8 cellular contexts compared by ENCODE assay signal in the genomic region with DNA sequence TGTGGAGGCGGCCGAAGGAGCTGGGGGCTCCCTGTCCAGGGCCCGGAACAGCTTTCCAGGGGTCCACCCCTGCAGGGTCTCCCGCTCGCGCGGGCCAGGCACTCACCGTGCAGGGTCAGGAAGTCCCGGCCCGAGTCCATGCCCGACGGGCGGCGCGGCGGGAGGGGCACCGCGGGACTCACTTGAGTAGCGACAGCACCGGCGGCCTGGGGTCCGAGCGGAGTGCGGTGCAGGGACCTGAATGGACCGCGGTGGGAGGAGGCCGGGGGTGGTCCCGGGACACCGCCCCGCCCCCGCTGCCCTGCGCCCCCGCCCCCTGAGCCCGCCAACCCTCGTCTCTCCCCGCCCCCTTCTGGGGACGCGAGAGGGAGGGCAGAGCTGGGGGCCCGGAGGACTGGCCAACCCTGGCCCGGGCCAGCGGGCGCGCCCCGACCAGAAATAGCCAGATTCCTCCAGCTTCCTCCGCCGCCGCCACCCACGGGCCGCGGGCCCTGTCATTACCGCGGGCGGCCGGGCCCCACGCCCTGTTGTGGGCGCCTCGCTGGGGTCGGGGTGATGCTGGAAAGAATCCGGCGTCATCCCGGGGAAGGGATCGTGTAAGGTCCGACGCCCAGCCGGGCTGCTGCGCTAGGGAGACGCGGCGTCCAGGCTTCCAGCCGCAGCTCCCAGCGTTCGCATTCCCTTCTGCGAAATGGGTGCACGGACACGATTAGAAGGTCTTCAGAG. TPM values are rescaled to one million over a fixed set of nuclear protein-coding genes. Genes with fewer than 3 reads are reported as not detected.
A peak's percentile ranks its signal among the peaks of the same experiment; 100 is the strongest.
DNase-seq lines count a peak whose midpoint lies in the region; ATAC-seq and TF ChIP-seq lines count a peak whose summit lies in the region.

TSS of gene PLCD1 (minus strand) at position 243 of the 726 bp plus-strand sequence. CDS start at position 140, 103 bp downstream.

- POLR2A ChIA-PET in HEK293 (lab: Yijun Ruan, JAX): no interaction called here

- peak; percentile 64 to 73 for ATAC-seq in lower lobe of right lung
- no peak for ATAC-seq in stimulated activated naive CD8-positive, alpha-beta T cell treated with anti-CD3 and anti-CD28 coated beads, Interleukin-15, amount 100 ng/mL, for 72 hours

- H3K36me3 Mint-ChIP-seq in activated CD4-positive, alpha-beta T cell treated with anti-CD3 and anti-CD28 coated beads, Interleukin-2, amount 10 ng/mL, durations not matched to agents 24 days and 14 days (ENCODE audit: low read depth): no peaks in the 10 kb centered on the region

- DNase-seq in activated CD4-positive, alpha-beta T cell treated with anti-CD3 and anti-CD28 coated beads, Interleukin-2, amount 10 ng/mL, durations not matched to agents 24 days and 14 days: peak; percentile 83
- DNase-seq in lower lobe of right lung (peak; percentile 85), RKO (ENCODE audit: low spot score) (no peak), NCI-H1417 (lab: John Stamatoyannopoulos, UW) (no peak), NCI-H2171 treated with DMSO at 0.1 percent for 48 hours (lab: John Stamatoyannopoulos, UW) (no peak)
- DNase-seq in stimulated activated naive CD8-positive, alpha-beta T cell treated with anti-CD3 and anti-CD28 coated beads, Interleukin-15, amount 100 ng/mL, for 72 hours: peak in 1 of 2 donors; percentile 31

- H3K4me3 ChIP-seq in HEK293 (ENCODE audit: low read depth, low read length): peak within 1 kb of the TSS; percentile 18
- peak within 1 kb of the TSS; percentile 81 for H3K4me3 ChIP-seq in lower lobe of right lung

- H3K27me3 Mint-ChIP-seq in activated CD4-positive, alpha-beta T cell treated with anti-CD3 and anti-CD28 coated beads, Interleukin-2, amount 10 ng/mL, durations not matched to agents 24 days and 14 days: peaks cover 27% of the 10 kb centered on the region
- peaks cover 61% of the 10 kb centered on the region for H3K27me3 Mint-ChIP-seq in stimulated activated naive CD8-positive, alpha-beta T cell treated with anti-CD3 and anti-CD28 coated beads, Interleukin-15, amount 100 ng/mL, for 72 hours

- CTCF ChIA-PET in HEK293 (lab: Yijun Ruan, JAX): interaction anchor here (0.6 kb wide), 1 partner anchor 1685 kb away, joined by 3 read pairs; no protein-coding TSS in a partner anchor

- no peaks in the 10 kb centered on the region for H3K4me1 ChIP-seq in HEK293 (ENCODE audit: control insufficient read depth, insufficient read depth, low read length)
- peaks cover 44% of the 10 kb centered on the region for H3K4me1 ChIP-seq in lower lobe of right lung

- H3K36me3 ChIP-seq in HEK293 (ENCODE audit: control insufficient read depth in 2 of 2, insufficient read depth in 1 of 2, low read length in 2 of 2): no peaks in the 10 kb centered on the region
- no peaks in the 10 kb centered on the region for H3K36me3 ChIP-seq in lower lobe of right lung

- peaks cover 31% of the 10 kb centered on the region for H3K4me1 Mint-ChIP-seq in activated CD4-positive, alpha-beta T cell treated with anti-CD3 and anti-CD28 coated beads, Interleukin-2, amount 10 ng/mL, durations not matched to agents 24 days and 14 days
- peaks cover 37% of the 10 kb centered on the region for H3K4me1 Mint-ChIP-seq in stimulated activated naive CD8-positive, alpha-beta T cell treated with anti-CD3 and anti-CD28 coated beads, Interleukin-15, amount 100 ng/mL, for 72 hours

- TF ChIP-seq CTCF in HEK293 (tag by site-specific recombination; IDR thresholded peaks at IDR 0.05) (no peak), lower lobe of right lung (IDR thresholded peaks at IDR 0.05) (no peak)

- intact Hi-C loops in activated CD4-positive, alpha-beta T cell treated with anti-CD3 and anti-CD28 coated beads, Interleukin-2, amount 10 ng/mL, durations not matched to agents 24 days and 14 days (cut with micrococcal nuclease): loop anchor here (1.0 kb wide), 1 partner anchor 9 kb away; no protein-coding TSS in a partner anchor
- intact Hi-C loops in lower lobe of right lung (cut with DNase I): no loop called here

- no peak within 1 kb of the TSS for H3K27ac Mint-ChIP-seq in activated CD4-positive, alpha-beta T cell treated with anti-CD3 and anti-CD28 coated beads, Interleukin-2, amount 10 ng/mL, durations not matched to agents 24 days and 14 days
- H3K27ac Mint-ChIP-seq in stimulated activated naive CD8-positive, alpha-beta T cell treated with anti-CD3 and anti-CD28 coated beads, Interleukin-15, amount 100 ng/mL, for 72 hours: no peak within 1 kb of the TSS

- peak within 1 kb of the TSS; percentile 48 for H3K4me3 Mint-ChIP-seq in activated CD4-positive, alpha-beta T cell treated with anti-CD3 and anti-CD28 coated beads, Interleukin-2, amount 10 ng/mL, durations not matched to agents 24 days and 14 days
- H3K4me3 Mint-ChIP-seq in stimulated activated naive CD8-positive, alpha-beta T cell treated with anti-CD3 and anti-CD28 coated beads, Interleukin-15, amount 100 ng/mL, for 72 hours: peak within 1 kb of the TSS; percentile 40 to 66

- H3K9me3 Mint-ChIP-seq in activated CD4-positive, alpha-beta T cell treated with anti-CD3 and anti-CD28 coated beads, Interleukin-2, amount 10 ng/mL, durations not matched to agents 24 days and 14 days: no peaks in the 10 kb centered on the region
- H3K9me3 Mint-ChIP-seq in stimulated activated naive CD8-positive, alpha-beta T cell treated with anti-CD3 and anti-CD28 coated beads, Interleukin-15, amount 100 ng/mL, for 72 hours: no peaks in the 10 kb centered on the region

- no peaks in the 10 kb centered on the region for H3K9me3 ChIP-seq in HEK293 (ENCODE audit: control insufficient read depth, insufficient read depth, low read depth, low read length)
- no peaks in the 10 kb centered on the region for H3K9me3 ChIP-seq in lower lobe of right lung

- in situ Hi-C loops in endometrial microvascular endothelial cells (cut with HindIII; ENCODE audit: inconsistent ontology term, low pct_unique_long_range_greater_than_20kb, low sequenced_read_pairs): no loop called here

- H3K27me3 ChIP-seq in lower lobe of right lung (ENCODE audit: low read depth): no peaks in the 10 kb centered on the region

- H3K27ac ChIP-seq in HEK293 (ENCODE audit: extremely low read depth, low read depth, low read length) (no peak within 1 kb of the TSS), lower lobe of right lung (peak within 1 kb of the TSS; percentile 88)

TF ChIP-seq in HEK293, 187 proteins besides CTCF, POLR2A, EP300 and RAD21 (continues in another document):
- TF ChIP-seq GFI1B (tag by site-specific recombination; IDR thresholded peaks at IDR 0.05): no peak
- TF ChIP-seq ZNF830 (tag by site-specific recombination; IDR thresholded peaks at IDR 0.05; ENCODE audit: low read depth): no peak
- TF ChIP-seq ZNF324 (tag by site-specific recombination; IDR thresholded peaks at IDR 0.05): no peak
- TF ChIP-seq HOXA7 (CRISPR knock-in tag; IDR thresholded peaks at IDR 0.05; ENCODE audit: borderline replicate concordance): no peak
- no peak for TF ChIP-seq ZBTB49 (tag by site-specific recombination; IDR thresholded peaks at IDR 0.05; ENCODE audit: low read depth)
- no peak for TF ChIP-seq ZBTB44 (tag by site-specific recombination; IDR thresholded peaks at IDR 0.05)
- no peak for TF ChIP-seq GLIS1 (tag by site-specific recombination; IDR thresholded peaks at IDR 0.05)

RNA-seq across cellular contexts. Expression of gene PLCD1, which starts in this region (rescaled TPM):
- 4.1 and 4.2 TPM in 2 replicates for total RNA-seq in activated CD4-positive, alpha-beta T cell treated with anti-CD3 and anti-CD28 coated beads, Interleukin-2, amount 10 ng/mL, durations not matched to agents 24 days and 14 days
- total RNA-seq in endometrial microvascular endothelial cells (ENCODE audit: inconsistent ontology term): 10.1 TPM
- 30.1 TPM for total RNA-seq in lower lobe of right lung

Comparison
In these comparisons a context has a peak if more than half of its experiments do, and no peak if none do; other contexts are left out.
1. DNase-seq: peak in activated CD4-positive, alpha-beta T cell treated with anti-CD3 and anti-CD28 coated beads, Interleukin-2, amount 10 ng/mL, durations not matched to agents 24 days and 14 days (single experiment) and lower lobe of right lung (single experiment); none in RKO (single experiment), NCI-H1417 (0 of 3) and NCI-H2171 treated with DMSO at 0.1 percent for 48 hours (single experiment).